Comparison of ENCODE assay signal across 8 cellular contexts in the genomic region with DNA sequence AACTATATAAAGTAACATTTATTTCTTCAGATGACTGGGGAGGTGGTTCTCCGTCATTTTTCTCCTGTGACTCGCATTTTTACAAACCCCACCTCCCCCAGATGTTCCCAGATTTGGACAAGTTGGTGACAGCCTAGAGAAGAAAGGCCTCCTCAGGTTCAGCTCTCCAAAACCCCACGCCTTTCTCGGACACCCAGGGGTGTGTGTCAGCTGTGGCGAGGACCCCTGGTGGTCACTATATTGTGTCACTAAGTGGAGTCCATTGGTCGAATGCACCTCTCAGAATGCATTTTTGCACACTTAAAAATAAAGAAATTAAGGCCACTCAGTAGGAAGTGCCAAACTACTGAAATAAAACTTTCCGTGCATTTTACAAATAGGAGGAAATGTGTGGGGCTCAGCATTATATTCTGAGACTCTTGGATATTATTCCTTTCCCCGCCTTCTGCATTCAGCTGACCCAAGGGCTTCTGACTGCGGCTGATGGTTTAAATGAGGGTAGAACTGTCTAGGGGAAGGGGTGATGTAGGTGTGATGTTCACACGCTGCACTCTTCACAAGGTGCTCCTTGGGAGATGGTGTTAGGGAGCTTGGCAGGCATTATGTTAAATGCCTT. TPM values are rescaled to one million over a fixed set of nuclear protein-coding genes. Genes with fewer than 3 reads are reported as not detected.
DNase-seq lines count a peak whose midpoint lies in the region; ATAC-seq and TF ChIP-seq lines count a peak whose summit lies in the region.

No MANE protein-coding gene starts in this region.

- DNase-seq in DND-41 = peak; percentile 32
- DNase-seq in HFFc6 = peak; percentile 42
- DNase-seq in endodermal cell = peak; percentile 75
- peak; percentile 66 for DNase-seq in osteoblast (ENCODE audit: insufficient read length, low spot score, missing footprints)
- DNase-seq in NCI-H2171 treated with DMSO at 0.1 percent for 48 hours (lab: John Stamatoyannopoulos, UW) = no peak

- no peak overlapping the region for H3K4me2 ChIP-seq in DND-41 (ENCODE audit: insufficient read depth, low read length)
- no peak overlapping the region for H3K4me2 ChIP-seq in osteoblast (ENCODE audit: insufficient read depth, low read length)

- H3K27ac Mint-ChIP-seq in HFFc6 (peak overlapping the region; percentile 74), endodermal cell (no peak overlapping the region)

- peaks cover 41% of the 10 kb centered on the region for H3K36me3 ChIP-seq in DND-41 (ENCODE audit: insufficient read depth, low read length)
- peaks cover 63% of the 10 kb centered on the region for H3K36me3 ChIP-seq in endodermal cell (ENCODE audit: control insufficient read depth, insufficient read depth, low read length)
- peaks cover 62% of the 10 kb centered on the region for H3K36me3 ChIP-seq in osteoblast (ENCODE audit: insufficient read depth, low read length)

- no peak overlapping the region for H3K9ac ChIP-seq in DND-41 (ENCODE audit: low read depth, low read length)
- no peak overlapping the region for H3K9ac ChIP-seq in endodermal cell (ENCODE audit: extremely low read depth, low read length, poor library complexity, severe bottlenecking)

- no peaks in the 10 kb centered on the region for H4K20me1 ChIP-seq in DND-41 (ENCODE audit: insufficient read depth, low read length)
- no peaks in the 10 kb centered on the region for H4K20me1 ChIP-seq in osteoblast (ENCODE audit: insufficient read depth, low read length)

- WGBS in endodermal cell (ENCODE audit: insufficient coverage in 1 of 2, insufficient read length in 1 of 2), 2 experiments = 90 to 93% methylated on average over 4 to 10 of the region's 10 CpGs

- H3K9me3 ChIP-seq in DND-41 (ENCODE audit: insufficient read depth, low read length, severe bottlenecking) (no peaks in the 10 kb centered on the region), endodermal cell (ENCODE audit: control insufficient read depth, low read length) (no peaks in the 10 kb centered on the region), osteoblast (ENCODE audit: low read depth, low read length) (no peaks in the 10 kb centered on the region)

- H3K27me3 Mint-ChIP-seq in HFFc6 (ENCODE audit: insufficient read depth) = no peaks in the 10 kb centered on the region
- H3K27me3 Mint-ChIP-seq in endodermal cell (ENCODE audit: insufficient read depth) = no peaks in the 10 kb centered on the region

- H3K79me2 ChIP-seq in DND-41 (ENCODE audit: insufficient read depth, low read length) = no peaks in the 10 kb centered on the region
- H3K79me2 ChIP-seq in osteoblast (ENCODE audit: insufficient read depth, low read length) = peaks cover 2% of the 10 kb centered on the region

- peaks cover 42% of the 10 kb centered on the region for H3K4me1 Mint-ChIP-seq in HFFc6 (ENCODE audit: low read depth)
- peaks cover 6% of the 10 kb centered on the region for H3K4me1 Mint-ChIP-seq in endodermal cell

- H2AFZ ChIP-seq in DND-41 (ENCODE audit: low read depth, low read length) (no peak overlapping the region), osteoblast (ENCODE audit: low read length) (no peak overlapping the region)

- H3K36me3 Mint-ChIP-seq in HFFc6 (ENCODE audit: low read depth) = peaks cover 25% of the 10 kb centered on the region
- H3K36me3 Mint-ChIP-seq in endodermal cell (ENCODE audit: low read depth) = peaks cover 48% of the 10 kb centered on the region

- peaks cover 2% of the 10 kb centered on the region; the same call in 1 of the 2 replicates for H3K4me1 ChIP-seq in DND-41 (ENCODE audit: insufficient read depth, low read length)
- peaks cover 4% of the 10 kb centered on the region for H3K4me1 ChIP-seq in endodermal cell (ENCODE audit: control insufficient read depth, insufficient read depth, low read length)
- H3K4me1 ChIP-seq in osteoblast (ENCODE audit: insufficient read depth, low read length) = peaks cover 35% of the 10 kb centered on the region

- no peaks in the 10 kb centered on the region for H3K27me3 ChIP-seq in DND-41 (ENCODE audit: insufficient read depth, low read length, poor library complexity)
- no peaks in the 10 kb centered on the region for H3K27me3 ChIP-seq in endodermal cell (ENCODE audit: control insufficient read depth, insufficient read depth, low read length, poor library complexity, severe bottlenecking)
- no peaks in the 10 kb centered on the region for H3K27me3 ChIP-seq in osteoblast (ENCODE audit: insufficient read depth, low read length)

- ATAC-seq in DND-41 (ENCODE audit: insufficient read depth, low read depth) (no peak), HG02623 (IDR thresholded peaks at IDR 0.05; ENCODE audit: unreplicated experiment) (no peak), GM21619 (IDR thresholded peaks at IDR 0.05; ENCODE audit: unreplicated experiment) (no peak)

- H3K4me3 Mint-ChIP-seq in HFFc6 (peak overlapping the region; percentile 67), endodermal cell (no peak overlapping the region)

- peak; percentile 50 for TF ChIP-seq CTCF in DND-41 (IDR thresholded peaks at IDR 0.05; ENCODE audit: borderline replicate concordance, extremely low read depth, low read length, poor library complexity, severe bottlenecking)
- TF ChIP-seq CTCF in HFFc6 (IDR thresholded peaks at IDR 0.05) = peak; percentile 90
- TF ChIP-seq CTCF in VCaP (conservative IDR thresholded peaks at IDR 0.05) = peak; percentile 84
- TF ChIP-seq CTCF in endodermal cell (conservative IDR thresholded peaks at IDR 0.05) = peak; percentile 79
- peak; percentile 61 for TF ChIP-seq CTCF in osteoblast (IDR thresholded peaks at IDR 0.05; ENCODE audit: extremely low read depth, low read depth, low read length)

- no peaks in the 10 kb centered on the region for H3K9me3 Mint-ChIP-seq in HFFc6
- H3K9me3 Mint-ChIP-seq in endodermal cell = no peaks in the 10 kb centered on the region

- H3K4me3 ChIP-seq in DND-41 (ENCODE audit: low read depth in 1 of 2, low read length in 2 of 2) = no peak overlapping the region
- H3K4me3 ChIP-seq in endodermal cell (ENCODE audit: low read length) = no peak overlapping the region
- H3K4me3 ChIP-seq in osteoblast (ENCODE audit: insufficient read depth, low read length) = no peak overlapping the region

- H3K27ac ChIP-seq in DND-41 (ENCODE audit: low read length) = no peak overlapping the region
- H3K27ac ChIP-seq in VCaP = no peak overlapping the region
- H3K27ac ChIP-seq in endodermal cell (ENCODE audit: low read depth, low read length) = no peak overlapping the region
- H3K27ac ChIP-seq in osteoblast (ENCODE audit: low read depth, low read length) = peak overlapping the region; percentile 54

RNA-seq across cellular contexts. Expression of gene ACO1, which starts 47.6 kb away (rescaled TPM):
- 10 to 100 TPM; 79.8 to 94.4 (median 84.0) TPM for total RNA-seq in HFFc6 (2021; fragmentation: NEBNext Ultra II Directional; extraction: Animal tissue kit (Norgen Biotek cat#: 25700))
- 10 to 100 TPM; 33.6 to 52.8 TPM for total RNA-seq in endodermal cell
- polyA plus RNA-seq in endodermal cell (2013, experiment 1 of 2) = 30.7 TPM
- polyA plus RNA-seq in endodermal cell (2013, experiment 2 of 2) = 29.7 TPM
- total RNA-seq in osteoblast = 104 and 105 TPM in 2 replicates
